In the genomic region with DNA sequence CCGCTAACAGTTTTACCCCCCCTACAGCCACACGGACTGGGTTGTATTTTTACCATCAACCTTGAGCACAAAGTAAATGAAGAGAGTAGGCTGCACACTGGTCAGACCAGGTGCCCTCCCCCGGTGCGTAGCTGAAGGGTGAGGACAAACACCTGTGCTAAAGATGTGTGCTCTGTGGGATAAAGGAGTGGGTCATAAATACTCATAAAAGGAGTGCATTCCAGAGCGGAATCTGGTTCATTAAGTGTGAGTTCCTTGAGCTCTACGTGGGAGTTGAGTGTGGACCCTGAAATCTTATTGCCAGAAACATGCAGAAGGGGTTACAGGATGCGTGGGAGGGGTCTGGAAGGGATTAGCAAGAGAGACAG, we compare ENCODE assay signal across 1 cellular context.
TF ChIP-seq lines count a peak whose summit lies in the region.

No MANE protein-coding gene starts in this region.

TF ChIP-seq in HEK293, 187 proteins besides CTCF, POLR2A, EP300 and RAD21 (continued from another document):
- TF ChIP-seq KLF8 (tag by site-specific recombination; IDR thresholded peaks at IDR 0.05) (no peak), ZFHX2 (tag by site-specific recombination; conservative IDR thresholded peaks at IDR 0.05) (peak; percentile 88), ZNF664 (tag by site-specific recombination; IDR thresholded peaks at IDR 0.05) (no peak), MYNN (tag by site-specific recombination; IDR thresholded peaks at IDR 0.05; ENCODE audit: borderline replicate concordance) (no peak), PRDM1 (tag by site-specific recombination; IDR thresholded peaks at IDR 0.05) (no peak), ZNF23 (tag by site-specific recombination; IDR thresholded peaks at IDR 0.05; ENCODE audit: borderline replicate concordance) (no peak), ZNF837 (tag by site-specific recombination; IDR thresholded peaks at IDR 0.05) (no peak), ZNF707 (tag by site-specific recombination; IDR thresholded peaks at IDR 0.05) (no peak), ZNF623 (tag by site-specific recombination; IDR thresholded peaks at IDR 0.05) (no peak), KLF7 (tag by site-specific recombination; IDR thresholded peaks at IDR 0.05; ENCODE audit: borderline replicate concordance) (no peak), ZIC2 (tag by site-specific recombination; IDR thresholded peaks at IDR 0.05) (peak; percentile 65), ZNF529 (tag by site-specific recombination; IDR thresholded peaks at IDR 0.05; ENCODE audit: insufficient replicate concordance) (no peak), GLIS1 (tag by site-specific recombination; IDR thresholded peaks at IDR 0.05) (peak; percentile 54)
- TF ChIP-seq, protein P1, sequence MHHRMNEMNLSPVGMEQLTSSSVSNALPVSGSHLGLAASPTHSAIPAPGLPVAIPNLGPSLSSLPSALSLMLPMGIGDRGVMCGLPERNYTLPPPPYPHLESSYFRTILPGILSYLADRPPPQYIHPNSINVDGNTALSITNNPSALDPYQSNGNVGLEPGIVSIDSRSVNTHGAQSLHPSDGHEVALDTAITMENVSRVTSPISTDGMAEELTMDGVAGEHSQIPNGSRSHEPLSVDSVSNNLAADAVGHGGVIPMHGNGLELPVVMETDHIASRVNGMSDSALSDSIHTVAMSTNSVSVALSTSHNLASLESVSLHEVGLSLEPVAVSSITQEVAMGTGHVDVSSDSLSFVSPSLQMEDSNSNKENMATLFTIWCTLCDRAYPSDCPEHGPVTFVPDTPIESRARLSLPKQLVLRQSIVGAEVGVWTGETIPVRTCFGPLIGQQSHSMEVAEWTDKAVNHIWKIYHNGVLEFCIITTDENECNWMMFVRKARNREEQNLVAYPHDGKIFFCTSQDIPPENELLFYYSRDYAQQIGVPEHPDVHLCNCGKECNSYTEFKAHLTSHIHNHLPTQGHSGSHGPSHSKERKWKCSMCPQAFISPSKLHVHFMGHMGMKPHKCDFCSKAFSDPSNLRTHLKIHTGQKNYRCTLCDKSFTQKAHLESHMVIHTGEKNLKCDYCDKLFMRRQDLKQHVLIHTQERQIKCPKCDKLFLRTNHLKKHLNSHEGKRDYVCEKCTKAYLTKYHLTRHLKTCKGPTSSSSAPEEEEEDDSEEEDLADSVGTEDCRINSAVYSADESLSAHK (tag by site-specific recombination; IDR thresholded peaks at IDR 0.05) = no peak
